22 cellular contexts compared by ENCODE assay signal in genomic region chr20:44143896-44144295, GRCh38. TPM values are rescaled to one million over a fixed set of nuclear protein-coding genes. Genes with fewer than 3 reads are reported as not detected.
DNase-seq lines count a peak whose midpoint lies in the region; ATAC-seq and TF ChIP-seq lines count a peak whose summit lies in the region.
"Had no signal": no experiment of that assay in that cellular context is flagged by ENCODE, and none has a peak within 500 bp of the region (broad histone marks: within the 10 kb centered on the region; RNA-seq: fewer than 3 reads in every experiment).

No MANE protein-coding gene starts in this region.

- WGBS in esophagus squamous epithelium, 2 donors, result 74% methylated on average over 5 to 6 of the region's 7 CpGs
- WGBS in right cardiac atrium, result 60% methylated on average over 7 of the region's 7 CpGs

- no peaks in the 10 kb centered on the region for H3K9me3 ChIP-seq in esophagus squamous epithelium
- no peaks in the 10 kb centered on the region for H3K9me3 ChIP-seq in right cardiac atrium (ENCODE audit: control insufficient read depth, low read length)
- H3K9me3 ChIP-seq in vagina, result no peaks in the 10 kb centered on the region

- peak overlapping the region; percentile 20 to 87 (median 70) for H3K27ac ChIP-seq in esophagus squamous epithelium
- H3K27ac ChIP-seq in right cardiac atrium (ENCODE audit: low read length), result peak overlapping the region; percentile 71
- H3K27ac ChIP-seq in rectal smooth muscle tissue (ENCODE audit: low read depth, low read length), result peak overlapping the region; percentile 93
- H3K27ac ChIP-seq in vagina, result peak overlapping the region; percentile 33
- H3K27ac ChIP-seq in foreskin keratinocyte, result no peak overlapping the region
- H3K27ac ChIP-seq: parathyroid adenoma had no signal

- ATAC-seq in right cardiac atrium (peak; percentile 57 to 74), foreskin keratinocyte (no peak), HG02970 (IDR thresholded peaks at IDR 0.05; ENCODE audit: low FRiP score, unreplicated experiment) (no peak)
- ATAC-seq: activated CD4-positive, CD25-positive, alpha-beta regulatory T cell treated with anti-CD3 and anti-CD28 coated beads, Interleukin-2, amount 50 U/mL, for 24 hours; K562; natural killer cell treated with Interleukin-12 subunit alpha and Interleukin-12 subunit beta and Interleukin-15 and Interleukin-18, amount 100 ng/mL, for 72 hours; sciatic nerve; stimulated activated naive B cell treated with anti-CD40 and anti-IgM and Interleukin-4, amounts not matched to agents 10 μg/mL and 1 μg/mL and 100 μg/mL, for 72 hours had no signal

- intact Hi-C loops in esophagus squamous epithelium (cut with DNase I), result no loop called here
- intact Hi-C loops in right cardiac atrium (cut with DNase I), result no loop called here
- intact Hi-C loops in vagina (cut with DNase I), result no loop called here

- H3K36me3 ChIP-seq in esophagus squamous epithelium, result no peaks in the 10 kb centered on the region
- H3K36me3 ChIP-seq in rectal smooth muscle tissue (ENCODE audit: control insufficient read depth, insufficient read depth, low read length), result no peaks in the 10 kb centered on the region
- H3K36me3 ChIP-seq in vagina, result no peaks in the 10 kb centered on the region

- TF ChIP-seq CTCF in esophagus squamous epithelium (IDR thresholded peaks at IDR 0.05), result no peak
- no peak for TF ChIP-seq CTCF in vagina (IDR thresholded peaks at IDR 0.05)
- no peak for TF ChIP-seq CTCF in foreskin keratinocyte (conservative IDR thresholded peaks at IDR 0.05)

- TF ChIP-seq POLR2A in esophagus squamous epithelium (IDR thresholded peaks at IDR 0.05) (no peak), vagina (IDR thresholded peaks at IDR 0.05) (no peak)

- H3K27me3 ChIP-seq in esophagus squamous epithelium (peaks cover 0 to 4% (median 0%) of the 10 kb centered on the region in 4 donors), right cardiac atrium (ENCODE audit: control insufficient read depth, insufficient read depth) (no peaks in the 10 kb centered on the region), rectal smooth muscle tissue (ENCODE audit: control insufficient read depth, insufficient read depth, low read length) (no peaks in the 10 kb centered on the region), vagina (no peaks in the 10 kb centered on the region), foreskin keratinocyte (no peaks in the 10 kb centered on the region)

- H3K4me1 ChIP-seq in esophagus squamous epithelium, result peaks cover 0 to 9% (median 0%) of the 10 kb centered on the region in 3 donors
- peaks cover 4% of the 10 kb centered on the region for H3K4me1 ChIP-seq in right cardiac atrium (ENCODE audit: control insufficient read depth, insufficient read depth, low read length)
- peaks cover 54% of the 10 kb centered on the region for H3K4me1 ChIP-seq in rectal smooth muscle tissue (ENCODE audit: control insufficient read depth, insufficient read depth, low read length)
- no peaks in the 10 kb centered on the region for H3K4me1 ChIP-seq in vagina
- H3K4me1 ChIP-seq in foreskin keratinocyte, result no peaks in the 10 kb centered on the region
- H3K4me1 ChIP-seq: parathyroid adenoma had no signal

- H3K9ac ChIP-seq in rectal smooth muscle tissue (ENCODE audit: low read length), result no peak overlapping the region
- H3K9ac ChIP-seq: parathyroid adenoma had no signal

- H3K4me3 ChIP-seq in esophagus squamous epithelium, result no peak overlapping the region
- no peak overlapping the region for H3K4me3 ChIP-seq in right cardiac atrium (ENCODE audit: low read length)
- H3K4me3 ChIP-seq in rectal smooth muscle tissue (ENCODE audit: low read length), result no peak overlapping the region
- no peak overlapping the region for H3K4me3 ChIP-seq in vagina
- H3K4me3 ChIP-seq: K562 had no signal

- no peak for DNase-seq in esophagus squamous epithelium (lab: John Stamatoyannopoulos, UW)
- no peak for DNase-seq in right cardiac atrium
- no peak for DNase-seq in vagina (ENCODE audit: extremely low spot score in 2 of 2)
- no peak for DNase-seq in foreskin keratinocyte
- DNase-seq in NCI-H526 treated with DMSO at 0.1 percent for 48 hours (lab: John Stamatoyannopoulos, UW), result no peak
- DNase-seq: activated CD4-positive, alpha-beta T cell treated with anti-CD3 and anti-CD28 coated beads, Interleukin-2, amount 50 U/mL, for 48 hours; activated naive CD4-positive, alpha-beta T cell treated with anti-CD3 and anti-CD28 coated beads for 36 hours; DMS153; H7; NCI-H1105; NCI-H1930; NCI-H526; stimulated activated CD4-positive, alpha-beta T cell treated with anti-CD3 and anti-CD28 coated beads, Interleukin-15, amount 100 ng/mL, for 24 hours; stimulated activated naive B cell treated with anti-CD40 and anti-IgM and Interleukin-4, amounts not matched to agents 10 μg/mL and 1 μg/mL and 100 μg/mL, for 72 hours; T-helper 1 cell had no signal

RNA-seq across cellular contexts. Expression of gene JPH2, which starts 43.1 kb away (rescaled TPM):
- total RNA-seq in esophagus squamous epithelium (10 to 100 TPM in 1 of 4 donors, 1 to 10 TPM in 3; 2.4 to 32.0 (median 6.8) TPM), right cardiac atrium (100 to 1,000 TPM in 3 of 4 donors, 10 to 100 TPM in 1; 99.0 to 117 (median 107) TPM), vagina (13.8 TPM), foreskin keratinocyte (7.1 and 7.8 TPM in 2 replicates)
- polyA plus RNA-seq in right cardiac atrium (78.2 TPM), foreskin keratinocyte (2.6 and 3.0 TPM in 2 replicates)
- total RNA-seq: activated naive CD4-positive, alpha-beta T cell treated with anti-CD3 and anti-CD28 coated beads for 36 hours; K562 had no signal
- polyA plus RNA-seq: K562 had no signal

Comparison
In these comparisons a context has a peak if more than half of its experiments do, and no peak if none do; other contexts are left out.
1. ATAC-seq: peak in right cardiac atrium (2 of 2); none in foreskin keratinocyte (single experiment) and HG02970 (single experiment).